Comparison of ENCODE assay signal across 2 cellular contexts in genomic region chr16:70579648-70580630, GRCh38.
TF ChIP-seq lines count a peak whose summit lies in the region.

No MANE protein-coding gene starts in this region.

TF ChIP-seq in SK-N-SH, 30 proteins besides CTCF, POLR2A, EP300 and RAD21 (continued from another document):
- TF ChIP-seq USF1 (IDR thresholded peaks at IDR 0.05; ENCODE audit: borderline replicate concordance, low read depth) (no peak), JUND (IDR thresholded peaks at IDR 0.05) (no peak), FOSL2 (IDR thresholded peaks at IDR 0.05; ENCODE audit: borderline replicate concordance, low read depth) (no peak), SMC3 (IDR thresholded peaks at IDR 0.05; ENCODE audit: low read depth, low read length) (no peak), POLR2AphosphoS5 (IDR thresholded peaks at IDR 0.05; ENCODE audit: low read depth, low read length) (no peak; the same call in 1 of the 2 replicates), GATA2 (CRISPR knock-in tag; IDR thresholded peaks at IDR 0.05) (no peak), RXRA (IDR thresholded peaks at IDR 0.05; ENCODE audit: borderline replicate concordance, low read depth) (no peak), GABPA (IDR thresholded peaks at IDR 0.05; ENCODE audit: low read depth) (no peak), NRF1 (IDR thresholded peaks at IDR 0.05; ENCODE audit: low read depth, low read length) (no peak), TEAD4 (IDR thresholded peaks at IDR 0.05; ENCODE audit: borderline replicate concordance, insufficient read depth) (no peak)
- TF ChIP-seq, protein P1, sequence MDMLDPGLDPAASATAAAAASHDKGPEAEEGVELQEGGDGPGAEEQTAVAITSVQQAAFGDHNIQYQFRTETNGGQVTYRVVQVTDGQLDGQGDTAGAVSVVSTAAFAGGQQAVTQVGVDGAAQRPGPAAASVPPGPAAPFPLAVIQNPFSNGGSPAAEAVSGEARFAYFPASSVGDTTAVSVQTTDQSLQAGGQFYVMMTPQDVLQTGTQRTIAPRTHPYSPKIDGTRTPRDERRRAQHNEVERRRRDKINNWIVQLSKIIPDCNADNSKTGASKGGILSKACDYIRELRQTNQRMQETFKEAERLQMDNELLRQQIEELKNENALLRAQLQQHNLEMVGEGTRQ (IDR thresholded peaks at IDR 0.05; ENCODE audit: borderline replicate concordance, low read depth, low read length), result no peak

TF ChIP-seq in SK-N-SH treated with all-trans-retinoic acid at 6 μM for 48 hours, 23 proteins besides CTCF, POLR2A, EP300 and RAD21:
- TF ChIP-seq, protein P2, sequence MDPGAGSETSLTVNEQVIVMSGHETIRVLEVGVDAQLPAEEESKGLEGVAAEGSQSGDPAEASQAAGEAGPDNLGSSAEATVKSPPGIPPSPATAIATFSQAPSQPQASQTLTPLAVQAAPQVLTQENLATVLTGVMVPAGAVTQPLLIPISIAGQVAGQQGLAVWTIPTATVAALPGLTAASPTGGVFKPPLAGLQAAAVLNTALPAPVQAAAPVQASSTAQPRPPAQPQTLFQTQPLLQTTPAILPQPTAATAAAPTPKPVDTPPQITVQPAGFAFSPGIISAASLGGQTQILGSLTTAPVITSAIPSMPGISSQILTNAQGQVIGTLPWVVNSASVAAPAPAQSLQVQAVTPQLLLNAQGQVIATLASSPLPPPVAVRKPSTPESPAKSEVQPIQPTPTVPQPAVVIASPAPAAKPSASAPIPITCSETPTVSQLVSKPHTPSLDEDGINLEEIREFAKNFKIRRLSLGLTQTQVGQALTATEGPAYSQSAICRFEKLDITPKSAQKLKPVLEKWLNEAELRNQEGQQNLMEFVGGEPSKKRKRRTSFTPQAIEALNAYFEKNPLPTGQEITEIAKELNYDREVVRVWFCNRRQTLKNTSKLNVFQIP (CRISPR knock-in tag; IDR thresholded peaks at IDR 0.05; ENCODE audit: borderline replicate concordance, low read depth), result no peak
- TF ChIP-seq PPARA (CRISPR knock-in tag; IDR thresholded peaks at IDR 0.05; ENCODE audit: borderline replicate concordance), result no peak
- TF ChIP-seq ESRRG (CRISPR knock-in tag; IDR thresholded peaks at IDR 0.05), result no peak
- no peak for TF ChIP-seq ZNF70 (CRISPR knock-in tag; IDR thresholded peaks at IDR 0.05)
- TF ChIP-seq ZFP3 (CRISPR knock-in tag; IDR thresholded peaks at IDR 0.05), result no peak
- TF ChIP-seq ARNTL (CRISPR knock-in tag; IDR thresholded peaks at IDR 0.05; ENCODE audit: borderline replicate concordance, low read depth), result no peak
- no peak for TF ChIP-seq ZNF8 (CRISPR knock-in tag; IDR thresholded peaks at IDR 0.05)
- no peak for TF ChIP-seq CREB5 (CRISPR knock-in tag; IDR thresholded peaks at IDR 0.05; ENCODE audit: low read depth)
- TF ChIP-seq, protein P3, sequence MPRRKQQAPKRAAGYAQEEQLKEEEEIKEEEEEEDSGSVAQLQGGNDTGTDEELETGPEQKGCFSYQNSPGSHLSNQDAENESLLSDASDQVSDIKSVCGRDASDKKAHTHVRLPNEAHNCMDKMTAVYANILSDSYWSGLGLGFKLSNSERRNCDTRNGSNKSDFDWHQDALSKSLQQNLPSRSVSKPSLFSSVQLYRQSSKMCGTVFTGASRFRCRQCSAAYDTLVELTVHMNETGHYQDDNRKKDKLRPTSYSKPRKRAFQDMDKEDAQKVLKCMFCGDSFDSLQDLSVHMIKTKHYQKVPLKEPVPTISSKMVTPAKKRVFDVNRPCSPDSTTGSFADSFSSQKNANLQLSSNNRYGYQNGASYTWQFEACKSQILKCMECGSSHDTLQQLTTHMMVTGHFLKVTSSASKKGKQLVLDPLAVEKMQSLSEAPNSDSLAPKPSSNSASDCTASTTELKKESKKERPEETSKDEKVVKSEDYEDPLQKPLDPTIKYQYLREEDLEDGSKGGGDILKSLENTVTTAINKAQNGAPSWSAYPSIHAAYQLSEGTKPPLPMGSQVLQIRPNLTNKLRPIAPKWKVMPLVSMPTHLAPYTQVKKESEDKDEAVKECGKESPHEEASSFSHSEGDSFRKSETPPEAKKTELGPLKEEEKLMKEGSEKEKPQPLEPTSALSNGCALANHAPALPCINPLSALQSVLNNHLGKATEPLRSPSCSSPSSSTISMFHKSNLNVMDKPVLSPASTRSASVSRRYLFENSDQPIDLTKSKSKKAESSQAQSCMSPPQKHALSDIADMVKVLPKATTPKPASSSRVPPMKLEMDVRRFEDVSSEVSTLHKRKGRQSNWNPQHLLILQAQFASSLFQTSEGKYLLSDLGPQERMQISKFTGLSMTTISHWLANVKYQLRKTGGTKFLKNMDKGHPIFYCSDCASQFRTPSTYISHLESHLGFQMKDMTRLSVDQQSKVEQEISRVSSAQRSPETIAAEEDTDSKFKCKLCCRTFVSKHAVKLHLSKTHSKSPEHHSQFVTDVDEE (CRISPR knock-in tag; IDR thresholded peaks at IDR 0.05), result no peak
- no peak for TF ChIP-seq GLIS3 (CRISPR knock-in tag; IDR thresholded peaks at IDR 0.05)
- TF ChIP-seq, protein P4, sequence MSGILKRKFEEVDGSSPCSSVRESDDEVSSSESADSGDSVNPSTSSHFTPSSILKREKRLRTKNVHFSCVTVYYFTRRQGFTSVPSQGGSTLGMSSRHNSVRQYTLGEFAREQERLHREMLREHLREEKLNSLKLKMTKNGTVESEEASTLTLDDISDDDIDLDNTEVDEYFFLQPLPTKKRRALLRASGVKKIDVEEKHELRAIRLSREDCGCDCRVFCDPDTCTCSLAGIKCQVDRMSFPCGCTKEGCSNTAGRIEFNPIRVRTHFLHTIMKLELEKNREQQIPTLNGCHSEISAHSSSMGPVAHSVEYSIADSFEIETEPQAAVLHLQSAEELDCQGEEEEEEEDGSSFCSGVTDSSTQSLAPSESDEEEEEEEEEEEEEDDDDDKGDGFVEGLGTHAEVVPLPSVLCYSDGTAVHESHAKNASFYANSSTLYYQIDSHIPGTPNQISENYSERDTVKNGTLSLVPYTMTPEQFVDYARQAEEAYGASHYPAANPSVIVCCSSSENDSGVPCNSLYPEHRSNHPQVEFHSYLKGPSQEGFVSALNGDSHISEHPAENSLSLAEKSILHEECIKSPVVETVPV (CRISPR knock-in tag; IDR thresholded peaks at IDR 0.05), result no peak
- TF ChIP-seq ZNF565 (CRISPR knock-in tag; conservative IDR thresholded peaks at IDR 0.05; ENCODE audit: low read depth), result no peak
- TF ChIP-seq PATZ1 (CRISPR knock-in tag; IDR thresholded peaks at IDR 0.05; ENCODE audit: borderline replicate concordance), result no peak
- no peak for TF ChIP-seq BACH2 (CRISPR knock-in tag; IDR thresholded peaks at IDR 0.05; ENCODE audit: borderline replicate concordance)
